In the genomic region with DNA sequence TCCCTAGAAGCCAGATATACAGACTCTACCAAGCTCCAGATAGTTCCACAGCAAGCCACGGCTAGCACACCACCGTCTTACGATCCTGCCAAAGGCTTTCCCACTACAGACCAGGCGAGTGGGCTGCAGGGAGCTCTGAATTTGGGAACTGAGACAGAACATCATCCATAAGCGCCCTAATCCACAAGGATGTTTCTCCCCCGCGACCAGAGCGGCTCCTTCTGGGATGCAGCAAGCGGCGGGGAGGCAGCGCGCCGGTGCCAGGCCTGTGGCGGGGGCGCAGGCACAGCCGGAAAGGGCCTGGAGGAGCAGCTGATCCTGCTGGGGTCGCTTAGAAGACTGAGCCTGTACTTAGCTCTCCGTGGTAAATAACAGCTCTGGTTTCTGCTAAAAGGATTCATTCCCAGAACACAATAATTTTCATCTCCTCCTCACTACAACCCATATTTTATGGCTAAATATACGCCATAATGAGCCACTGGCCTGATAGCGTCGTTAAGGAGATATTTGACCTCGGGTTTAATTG, we compare ENCODE assay signal across 27 cellular contexts. TPM values are rescaled to one million over a fixed set of nuclear protein-coding genes. Genes with fewer than 3 reads are reported as not detected.
DNase-seq lines count a peak whose midpoint lies in the region; ATAC-seq and TF ChIP-seq lines count a peak whose summit lies in the region.
"Had no signal": no experiment of that assay in that cellular context is flagged by ENCODE, and none has a peak within 500 bp of the region (broad histone marks: within the 10 kb centered on the region; RNA-seq: fewer than 3 reads in every experiment).

No MANE protein-coding gene starts in this region.

- no peak overlapping the region for H2BK120ac ChIP-seq in H9 (ENCODE audit: low read depth, low read length, poor library complexity, severe bottlenecking)

- H2BK12ac ChIP-seq in H9 (ENCODE audit: insufficient read length, low read depth, low read length) = no peak overlapping the region

- DNase-seq in H9 (peak; percentile 41), uterus (no peak)
- no peak for DNase-seq in stimulated activated naive B cell treated with anti-CD40 and anti-IgM and Interleukin-4, amounts not matched to agents 10 μg/mL and 1 μg/mL and 100 μg/mL, for 72 hours
- DNase-seq in activated naive CD4-positive, alpha-beta T cell treated with Interleukin-2 at 50 U/mL for 16 hours = no peak
- DNase-seq: activated CD8-positive, alpha-beta memory T cell treated with anti-CD3 and anti-CD28 coated beads, Interleukin-2, amount 50 U/mL, for 4 hours; activated naive CD8-positive, alpha-beta T cell treated with anti-CD3 and anti-CD28 coated beads, Interleukin-2, amount 50 U/mL, for 24 hours; body of pancreas; C1 segment of cervical spinal cord; EL; GM23248; head of caudate nucleus; NCI-H524; psoas muscle; SJCRH30; small intestine; stimulated activated CD4-positive, alpha-beta T cell treated with anti-CD3 and anti-CD28 coated beads, Interleukin-2, amount 100 ng/mL, for 48 hours; stimulated activated naive CD4-positive, alpha-beta T cell treated with Interleukin-2 at 50 U/mL for 16 hours; T-helper 17 cell; tibial artery had no signal

- H2AFZ ChIP-seq in H9 (ENCODE audit: low read length) = no peak overlapping the region
- H2AFZ ChIP-seq: GM23248 had no signal

- peaks cover 17 to 41% of the 10 kb centered on the region in 2 experiments for H3K4me1 Mint-ChIP-seq in H9
- H3K4me1 Mint-ChIP-seq in stimulated activated naive B cell treated with anti-CD40 and anti-IgM and Interleukin-4, amounts not matched to agents 10 μg/mL and 1 μg/mL and 100 μg/mL, for 72 hours = peaks cover 6 to 14% of the 10 kb centered on the region in 2 donors
- H3K4me1 Mint-ChIP-seq: T-helper 17 cell had no signal

- H2BK15ac ChIP-seq in H9 (ENCODE audit: low read depth, low read length) = no peak overlapping the region

- no peak overlapping the region for H3K56ac ChIP-seq in H9 (ENCODE audit: insufficient read length, low read depth, low read length)

- H3K79me1 ChIP-seq in H9 (ENCODE audit: insufficient read depth, low read depth, low read length, poor library complexity, severe bottlenecking) = no peaks in the 10 kb centered on the region

- H3K18ac ChIP-seq in H9 (ENCODE audit: insufficient read length, low read depth, low read length) = no peak overlapping the region

- no peak overlapping the region for H2AK5ac ChIP-seq in H9 (ENCODE audit: insufficient read length, low read length)

- no peak for TF ChIP-seq POLR2A in uterus (IDR thresholded peaks at IDR 0.05)

- no peak overlapping the region for H4K91ac ChIP-seq in H9 (ENCODE audit: insufficient read length, low read depth, low read length)

- no peaks in the 10 kb centered on the region for H3K9me3 ChIP-seq in H9 (ENCODE audit: control insufficient read depth, low read depth, low read length)
- H3K9me3 ChIP-seq in duodenal mucosa (ENCODE audit: control insufficient read depth in 1 of 2, low read length in 2 of 2) = no peaks in the 10 kb centered on the region
- no peaks in the 10 kb centered on the region for H3K9me3 ChIP-seq in mucosa of stomach (ENCODE audit: control insufficient read depth, low read length)
- no peaks in the 10 kb centered on the region for H3K9me3 ChIP-seq in uterus
- H3K9me3 ChIP-seq: body of pancreas, psoas muscle, SJCRH30 had no signal

- no peak overlapping the region for H3T11ph ChIP-seq in H9 (ENCODE audit: low read length)

- ATAC-seq in stimulated activated naive B cell treated with anti-CD40 and anti-IgM and Interleukin-4, amounts not matched to agents 10 μg/mL and 1 μg/mL and 100 μg/mL, for 72 hours (replicated peaks) = no peak
- ATAC-seq in GM18517 (IDR thresholded peaks at IDR 0.05; ENCODE audit: unreplicated experiment) (no peak), GM18511 (IDR thresholded peaks at IDR 0.05; ENCODE audit: unreplicated experiment) (no peak)
- ATAC-seq: activated naive CD8-positive, alpha-beta T cell treated with anti-CD3 and anti-CD28 coated beads, Interleukin-2, amount 50 U/mL, for 24 hours; body of pancreas; left colon; psoas muscle; T-helper 17 cell had no signal

- intact Hi-C loops in uterus (cut with DNase I; ENCODE audit: low total_unique reads) = no loop called here

- H3K23ac ChIP-seq in H9 (ENCODE audit: insufficient read length, low read depth, low read length) = no peak overlapping the region

- peaks cover 99% of the 10 kb centered on the region for H3K27me3 Mint-ChIP-seq in H9 (ENCODE audit: low read depth)
- peaks cover 60 to 91% of the 10 kb centered on the region in 2 donors for H3K27me3 Mint-ChIP-seq in stimulated activated naive B cell treated with anti-CD40 and anti-IgM and Interleukin-4, amounts not matched to agents 10 μg/mL and 1 μg/mL and 100 μg/mL, for 72 hours

- H3K4me3 ChIP-seq in duodenal mucosa (ENCODE audit: low read depth in 1 of 2, low read length in 2 of 2) = no peak overlapping the region
- no peak overlapping the region for H3K4me3 ChIP-seq in mucosa of stomach (ENCODE audit: low read length)
- H3K4me3 ChIP-seq in uterus = no peak overlapping the region
- H3K4me3 ChIP-seq: body of pancreas, GM23248, psoas muscle, SJCRH30, tibial artery had no signal

- H3K79me2 ChIP-seq in H9 (ENCODE audit: insufficient read depth, low read length) = no peaks in the 10 kb centered on the region

- H3K36me3 ChIP-seq in duodenal mucosa (ENCODE audit: control insufficient read depth in 1 of 2, insufficient read depth in 2 of 2, low read length in 2 of 2) = no peaks in the 10 kb centered on the region
- no peaks in the 10 kb centered on the region for H3K36me3 ChIP-seq in mucosa of stomach (ENCODE audit: control insufficient read depth, insufficient read depth, low read length)
- no peaks in the 10 kb centered on the region for H3K36me3 ChIP-seq in uterus
- H3K36me3 ChIP-seq: SJCRH30, tibial artery had no signal

- H3K27ac Mint-ChIP-seq in H9 = no peak overlapping the region
- peak overlapping the region; percentile 59 for H3K27ac Mint-ChIP-seq in stimulated activated naive B cell treated with anti-CD40 and anti-IgM and Interleukin-4, amounts not matched to agents 10 μg/mL and 1 μg/mL and 100 μg/mL, for 72 hours
- H3K27ac Mint-ChIP-seq: activated naive CD8-positive, alpha-beta T cell treated with anti-CD3 and anti-CD28 coated beads, Interleukin-2, amount 50 U/mL, for 24 hours; activated T-helper 2 cell treated with anti-CD3 and anti-CD28 coated beads, Interferon-gamma antibody, Interleukin-2, Interleukin-4, amounts not matched to agents 10 μg/mL and 5 μg/mL and 100 μg/mL, durations not matched to agents 14 hours and 24 hours and 36 hours; mesothelial cell of epicardium; T-helper 17 cell had no signal

- H4K20me1 ChIP-seq in H9 (ENCODE audit: control insufficient read depth, insufficient read depth, insufficient read length) = no peaks in the 10 kb centered on the region

- H3K14ac ChIP-seq in H9 (ENCODE audit: insufficient read depth, low read length) = no peak overlapping the region; the same call in 1 of the 2 replicates

- WGBS in H9 (ENCODE audit: extremely low coverage, insufficient read length, low lambda C conversion rate) = no CpG with 5 or more reads among the region's 22 CpGs

- H3K4me2 ChIP-seq in H9 (ENCODE audit: insufficient read depth, insufficient read length, low read length) = peak overlapping the region; percentile 3

- H3K4me1 ChIP-seq in H9 (ENCODE audit: insufficient read depth, low read length) (no peaks in the 10 kb centered on the region), duodenal mucosa (ENCODE audit: control insufficient read depth in 1 of 2, insufficient read depth in 2 of 2, low read length in 2 of 2) (peaks cover 0 to 7% of the 10 kb centered on the region in 2 donors), mucosa of stomach (ENCODE audit: control insufficient read depth, insufficient read depth, low read length) (peaks cover 10% of the 10 kb centered on the region), uterus (peaks cover 0 to 4% of the 10 kb centered on the region in 2 donors)
- H3K4me1 ChIP-seq: psoas muscle had no signal

- H3K27ac ChIP-seq in H9 (ENCODE audit: insufficient read length, low read depth, low read length) (no peak overlapping the region), duodenal mucosa (ENCODE audit: low read depth, low read length) (peak overlapping the region; percentile 56), uterus (no peak overlapping the region)
- H3K27ac ChIP-seq: body of pancreas, GM23248, psoas muscle, SJCRH30, tibial artery had no signal

- H3K9me3 Mint-ChIP-seq in H9 = peaks cover 0 to 4% of the 10 kb centered on the region in 2 experiments; a peak in 1 of 5 replicates
- no peaks in the 10 kb centered on the region for H3K9me3 Mint-ChIP-seq in stimulated activated naive B cell treated with anti-CD40 and anti-IgM and Interleukin-4, amounts not matched to agents 10 μg/mL and 1 μg/mL and 100 μg/mL, for 72 hours
- H3K9me3 Mint-ChIP-seq: activated naive CD8-positive, alpha-beta T cell treated with anti-CD3 and anti-CD28 coated beads, Interleukin-2, amount 50 U/mL, for 24 hours; activated T-helper 2 cell treated with anti-CD3 and anti-CD28 coated beads, Interferon-gamma antibody, Interleukin-2, Interleukin-4, amounts not matched to agents 10 μg/mL and 5 μg/mL and 100 μg/mL, durations not matched to agents 14 hours and 24 hours and 36 hours; mesothelial cell of epicardium had no signal

- no peak for TF ChIP-seq CTCF in H9 (conservative IDR thresholded peaks at IDR 0.05)
- no peak for TF ChIP-seq CTCF in uterus (IDR thresholded peaks at IDR 0.05)

- peak overlapping the region in 1 of 2 experiments; percentile 71; a peak in 3 of 5 replicates for H3K4me3 Mint-ChIP-seq in H9
- no peak overlapping the region for H3K4me3 Mint-ChIP-seq in stimulated activated naive B cell treated with anti-CD40 and anti-IgM and Interleukin-4, amounts not matched to agents 10 μg/mL and 1 μg/mL and 100 μg/mL, for 72 hours
- H3K4me3 Mint-ChIP-seq: activated naive CD8-positive, alpha-beta T cell treated with anti-CD3 and anti-CD28 coated beads, Interleukin-2, amount 50 U/mL, for 24 hours; mesothelial cell of epicardium; T-helper 17 cell had no signal

- H3K27me3 ChIP-seq in H9 (ENCODE audit: insufficient read depth, low read length) (peaks cover 87% of the 10 kb centered on the region), duodenal mucosa (ENCODE audit: control insufficient read depth in 1 of 2, insufficient read depth in 2 of 2, low read length in 2 of 2) (peaks cover 40 to 62% of the 10 kb centered on the region in 2 donors), mucosa of stomach (ENCODE audit: control insufficient read depth, insufficient read depth, low read length) (peaks cover 59% of the 10 kb centered on the region), uterus (peaks cover 6 to 60% of the 10 kb centered on the region in 2 donors)
- H3K27me3 ChIP-seq: SJCRH30 had no signal

- H2BK5ac ChIP-seq in H9 (ENCODE audit: insufficient read length, low read length) = no peak overlapping the region

- H4K8ac ChIP-seq in H9 (replicated peaks; ENCODE audit: insufficient read length, low read depth, low read length) = no peak overlapping the region

- no peak overlapping the region for H4K5ac ChIP-seq in H9 (ENCODE audit: insufficient read length, low read depth, low read length)

- H3K23me2 ChIP-seq in H9 (ENCODE audit: insufficient read length, low read depth, low read length, poor library complexity, severe bottlenecking) = no peaks in the 10 kb centered on the region

- H3K4ac ChIP-seq in H9 (ENCODE audit: low read depth, low read length) = no peak overlapping the region

- H3K9ac ChIP-seq in H9 (ENCODE audit: extremely low read depth, insufficient read length, low read length) (no peak overlapping the region), duodenal mucosa (ENCODE audit: low read depth in 1 of 2, low read length in 2 of 2) (peak overlapping the region in 1 of 2 donors; percentile 33), mucosa of stomach (ENCODE audit: low read length) (peak overlapping the region; percentile 48)
- H3K9ac ChIP-seq: GM23248 had no signal

- H3K36me3 Mint-ChIP-seq in H9 (ENCODE audit: insufficient read depth in 1 of 3, low read depth in 3 of 3) = no peaks in the 10 kb centered on the region; a peak in 1 of 7 replicates
- H3K36me3 Mint-ChIP-seq in stimulated activated naive B cell treated with anti-CD40 and anti-IgM and Interleukin-4, amounts not matched to agents 10 μg/mL and 1 μg/mL and 100 μg/mL, for 72 hours = peaks cover 0 to 4% of the 10 kb centered on the region in 2 donors
- H3K36me3 Mint-ChIP-seq: mesothelial cell of epicardium had no signal

- no peak overlapping the region for H2BK20ac ChIP-seq in H9 (ENCODE audit: low read depth, low read length, poor library complexity, severe bottlenecking)

RNA-seq across cellular contexts. Expression of a gene that starts 16.2 kb away (rescaled TPM):
- total RNA-seq in H9 (2021) (not detected in 2 replicates), uterus (1 to 10 TPM in 3 of 4 donors, under 1 TPM in 1; 0.29 to 4.9 (median 2.0) TPM)
- total RNA-seq: activated T-helper 2 cell treated with anti-CD3 and anti-CD28 coated beads, Interferon-gamma antibody, Interleukin-2, Interleukin-4, amounts not matched to agents 10 μg/mL and 5 μg/mL and 100 μg/mL, durations not matched to agents 14 hours and 24 hours and 36 hours; MCF 10A; T-helper 17 cell had no signal
